Comparison of ENCODE assay signal across 8 cellular contexts in the genomic region with DNA sequence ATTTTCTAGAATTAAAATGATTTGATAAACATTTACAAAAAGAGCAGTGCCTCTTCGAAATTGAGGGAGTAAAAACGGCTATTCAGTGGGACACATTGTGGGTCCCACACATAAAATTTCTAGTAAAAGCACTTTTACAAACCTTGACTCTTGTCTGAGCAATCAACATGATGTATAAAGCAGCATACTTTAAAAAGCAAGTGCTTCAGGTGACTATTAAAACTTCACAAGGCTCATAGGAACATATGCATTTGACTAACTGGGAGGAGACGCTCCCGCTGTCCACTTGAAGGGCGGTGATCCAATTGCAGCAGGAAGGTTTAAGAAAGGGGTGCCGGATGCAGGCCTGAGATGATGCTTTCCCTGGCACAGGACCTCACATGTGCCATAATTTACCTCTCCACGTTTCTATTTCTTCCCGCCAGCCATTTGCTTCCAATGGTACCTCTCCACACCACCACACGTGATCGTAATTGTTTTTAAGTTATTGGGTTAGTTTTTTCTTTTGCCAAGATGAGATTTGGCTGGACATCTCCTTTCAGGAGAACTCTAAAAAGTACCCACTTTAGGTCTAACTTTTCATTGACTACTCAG. TPM values are rescaled to one million over a fixed set of nuclear protein-coding genes. Genes with fewer than 3 reads are reported as not detected.
DNase-seq lines count a peak whose midpoint lies in the region; TF ChIP-seq lines count a peak whose summit lies in the region.

No MANE protein-coding gene starts in this region.

- H3K4me1 ChIP-seq in SJCRH30 (peaks cover 4% of the 10 kb centered on the region; the same call in 1 of the 2 replicates), esophagus muscularis mucosa (peaks cover 20 to 28% (median 26%) of the 10 kb centered on the region in 4 donors)

- H3K9me3 ChIP-seq in SJCRH30 (replicated peaks) (no peaks in the 10 kb centered on the region), esophagus muscularis mucosa (no peaks in the 10 kb centered on the region)

- peak overlapping the region; percentile 63 for H3K4me3 ChIP-seq in SJCRH30
- peak overlapping the region; percentile 59 to 69 (median 64) for H3K4me3 ChIP-seq in esophagus muscularis mucosa
- H3K4me3 ChIP-seq in retinal pigment epithelial cell (ENCODE audit: low read length) = peak overlapping the region; percentile 68

- TF ChIP-seq CTCF in esophagus muscularis mucosa (IDR thresholded peaks at IDR 0.05) (no peak), retinal pigment epithelial cell (conservative IDR thresholded peaks at IDR 0.05; ENCODE audit: low read depth, low read length) (no peak)

- intact Hi-C loops in esophagus muscularis mucosa (cut with DNase I) = no loop called here

- WGBS in esophagus muscularis mucosa = 20% methylated on average over 10 of the region's 10 CpGs

- H3K27me3 ChIP-seq in SJCRH30 (no peaks in the 10 kb centered on the region), esophagus muscularis mucosa (peaks cover 0 to 78% (median 26%) of the 10 kb centered on the region in 4 donors)

- no peak for TF ChIP-seq EP300 in esophagus muscularis mucosa (IDR thresholded peaks at IDR 0.05)

- H3K36me3 ChIP-seq in SJCRH30 (no peaks in the 10 kb centered on the region), esophagus muscularis mucosa (no peaks in the 10 kb centered on the region)

- TF ChIP-seq POLR2A in esophagus muscularis mucosa (IDR thresholded peaks at IDR 0.05; ENCODE audit: low read depth) = no peak

- H3K27ac ChIP-seq in SJCRH30 (no peak overlapping the region), esophagus muscularis mucosa (replicated peaks in 1 of 4) (no peak overlapping the region)

- DNase-seq in NCI-H82 (lab: John Stamatoyannopoulos, UW) (peak; percentile 31), NCI-H82 treated with DMSO at 0.1 percent for 48 hours (lab: John Stamatoyannopoulos, UW; ENCODE audit: unreplicated experiment) (no peak), SJCRH30 (peak in 1 of 2 experiments; percentile 21), esophagus muscularis mucosa (ENCODE audit: extremely low spot score) (no peak), retinal pigment epithelial cell (ENCODE audit: low read depth) (no peak), HK-2 (ENCODE audit: unreplicated experiment) (no peak)
- no peak for DNase-seq in activated CD8-positive, alpha-beta memory T cell treated with anti-CD3 and anti-CD28 coated beads, Interleukin-2, amount 50 U/mL, for 48 hours
- no peak for DNase-seq in stimulated activated naive CD4-positive, alpha-beta T cell (lab: John Stamatoyannopoulos, UW)

RNA-seq across cellular contexts. Expression of a gene that starts 1.8 kb away (rescaled TPM):
- total RNA-seq in SJCRH30 (2014; rRNA removed; shearing (Covaris generic)) = 1.7 and 1.8 TPM in 2 replicates
- 10 to 100 TPM; 11.2 to 43.6 (median 16.8) TPM for total RNA-seq in esophagus muscularis mucosa
